Comparison of ENCODE assay signal across 35 cellular contexts in genomic region chr16:74949309-74949708, GRCh38.
"Had no signal": no experiment of that assay in that cellular context is flagged by ENCODE, and none has a peak within 500 bp of the region (broad histone marks: within the 10 kb centered on the region; RNA-seq: fewer than 3 reads in every experiment).

No MANE protein-coding gene starts in this region.

- H3K27me3 Mint-ChIP-seq: activated B cell treated with CpG ODN at 0.5 μM for 24 hours; activated CD8-positive, alpha-beta T cell treated with anti-CD3 and anti-CD28 coated beads for 36 hours; activated naive CD8-positive, alpha-beta T cell treated with anti-CD3 and anti-CD28 coated beads for 36 hours; activated naive CD8-positive, alpha-beta T cell treated with anti-CD3 and anti-CD28 coated beads, Interleukin-2, amount 50 U/mL, for 24 hours; effector memory CD8-positive, alpha-beta T cell; T-cell had no signal

- FAIRE-seq: colon, endometrium, endothelial cell of umbilical vein, frontal cortex had no signal

- H3K4me1 Mint-ChIP-seq: activated B cell treated with CpG ODN at 0.5 μM for 24 hours; activated naive CD8-positive, alpha-beta T cell treated with anti-CD3 and anti-CD28 coated beads for 36 hours; activated naive CD8-positive, alpha-beta T cell treated with anti-CD3 and anti-CD28 coated beads, Interleukin-2, amount 50 U/mL, for 24 hours had no signal

- DNase-seq: activated B cell treated with CpG ODN at 0.5 μM for 24 hours; activated CD4-positive, alpha-beta T cell treated with anti-CD3 and anti-CD28 coated beads for 48 hours; activated CD4-positive, alpha-beta T cell treated with anti-CD3 and anti-CD28 coated beads, Interleukin-2, amount 50 U/mL, for 1 hour; activated CD4-positive, alpha-beta T cell treated with anti-CD3 and anti-CD28 coated beads, Interleukin-2, amount 50 U/mL, for 48 hours; activated CD8-positive, alpha-beta memory T cell treated with anti-CD3 and anti-CD28 coated beads for 24 hours; activated CD8-positive, alpha-beta T cell treated with anti-CD3 and anti-CD28 coated beads for 36 hours; activated effector memory CD4-positive, alpha-beta T cell treated with Interleukin-2 at 50 U/mL for 16 hours; activated gamma-delta T cell treated with Interleukin-2 at 50 U/mL for 16 hours; activated naive CD4-positive, alpha-beta T cell treated with anti-CD3 and anti-CD28 coated beads, Interleukin-2, amount 50 U/mL, for 16 hours; activated naive CD4-positive, alpha-beta T cell treated with Interleukin-2 at 50 U/mL for 16 hours; activated naive CD8-positive, alpha-beta T cell treated with anti-CD3 and anti-CD28 coated beads for 36 hours; activated naive CD8-positive, alpha-beta T cell treated with anti-CD3 and anti-CD28 coated beads, Interleukin-2, amount 50 U/mL, for 24 hours; activated T-cell treated with anti-CD3 and anti-CD28 coated beads, Interleukin-2, amount 50 U/mL, for 1 hour; activated T-cell treated with anti-CD3 and anti-CD28 coated beads, Interleukin-2, amount 50 U/mL, for 48 hours; adrenal gland; amygdala; aorta; body of pancreas; cortex of kidney; dermis blood vessel endothelial cell; effector CD4-positive, alpha-beta T cell; effector memory CD8-positive, alpha-beta T cell; foreskin fibroblast; T-cell; T1000; WERI-Rb-1 had no signal

- H3K4me3 Mint-ChIP-seq: activated B cell treated with CpG ODN at 0.5 μM for 24 hours; activated CD8-positive, alpha-beta T cell treated with anti-CD3 and anti-CD28 coated beads for 36 hours; activated naive CD8-positive, alpha-beta T cell treated with anti-CD3 and anti-CD28 coated beads for 36 hours; activated naive CD8-positive, alpha-beta T cell treated with anti-CD3 and anti-CD28 coated beads, Interleukin-2, amount 50 U/mL, for 24 hours; effector memory CD8-positive, alpha-beta T cell; T-cell; T-helper 1 cell treated with Interleukin-12 subunit alpha and Interleukin-12 subunit beta and Interleukin-4 antibody, amounts not matched to agents 30 μg/mL and 1 μg/mL, for 36 hours; T-helper 2 cell treated with Interferon-gamma antibody and Interleukin-4, amounts not matched to agents 5 μg/mL and 100 μg/mL, for 36 hours had no signal

- H3K27ac Mint-ChIP-seq: activated B cell treated with CpG ODN at 0.5 μM for 24 hours; activated CD8-positive, alpha-beta T cell treated with anti-CD3 and anti-CD28 coated beads for 36 hours; activated naive CD8-positive, alpha-beta T cell treated with anti-CD3 and anti-CD28 coated beads for 36 hours; activated naive CD8-positive, alpha-beta T cell treated with anti-CD3 and anti-CD28 coated beads, Interleukin-2, amount 50 U/mL, for 24 hours; effector memory CD8-positive, alpha-beta T cell; T-cell; T-helper 1 cell treated with Interleukin-12 subunit alpha and Interleukin-12 subunit beta and Interleukin-4 antibody, amounts not matched to agents 30 μg/mL and 1 μg/mL, for 36 hours; T-helper 2 cell treated with Interferon-gamma antibody and Interleukin-4, amounts not matched to agents 5 μg/mL and 100 μg/mL, for 36 hours had no signal

- H3K27me3 ChIP-seq: adrenal gland, body of pancreas had no signal

- ATAC-seq: activated CD4-positive, CD25-positive, alpha-beta regulatory T cell treated with anti-CD3 and anti-CD28 coated beads, Interleukin-2, amount 50 U/mL, for 24 hours; activated CD8-positive, alpha-beta T cell treated with anti-CD3 and anti-CD28 coated beads for 36 hours; activated naive CD8-positive, alpha-beta T cell treated with anti-CD3 and anti-CD28 coated beads, Interleukin-2, amount 50 U/mL, for 24 hours; body of pancreas; effector memory CD8-positive, alpha-beta T cell; esophagus mucosa; T-cell had no signal

- H3K4me1 ChIP-seq: adrenal gland, body of pancreas had no signal

- H3K4me3 ChIP-seq: adrenal gland, body of pancreas had no signal

- H3K27ac ChIP-seq: adrenal gland, body of pancreas, epithelial cell of prostate, WERI-Rb-1 had no signal

- H3K9me3 Mint-ChIP-seq: activated B cell treated with CpG ODN at 0.5 μM for 24 hours; activated CD8-positive, alpha-beta T cell treated with anti-CD3 and anti-CD28 coated beads for 36 hours; activated naive CD8-positive, alpha-beta T cell treated with anti-CD3 and anti-CD28 coated beads for 36 hours; activated naive CD8-positive, alpha-beta T cell treated with anti-CD3 and anti-CD28 coated beads, Interleukin-2, amount 50 U/mL, for 24 hours; effector memory CD8-positive, alpha-beta T cell; T-cell; T-helper 1 cell treated with Interleukin-12 subunit alpha and Interleukin-12 subunit beta and Interleukin-4 antibody, amounts not matched to agents 30 μg/mL and 1 μg/mL, for 36 hours; T-helper 2 cell treated with Interferon-gamma antibody and Interleukin-4, amounts not matched to agents 5 μg/mL and 100 μg/mL, for 36 hours had no signal

- H3K9me3 ChIP-seq: adrenal gland, body of pancreas had no signal
